9 cellular contexts compared by ENCODE assay signal in genomic region chr14:99395904-99396530, GRCh38.
A peak's percentile ranks its signal among the peaks of the same experiment; 100 is the strongest.
DNase-seq lines count a peak whose midpoint lies in the region; ATAC-seq lines count a peak whose summit lies in the region.
"Had no signal": no experiment of that assay in that cellular context is flagged by ENCODE, and none has a peak within 500 bp of the region (broad histone marks: within the 10 kb centered on the region; RNA-seq: fewer than 3 reads in every experiment).

No MANE protein-coding gene starts in this region.

- peak; percentile 60 for DNase-seq in A172 (ENCODE audit: low spot score)
- DNase-seq in MG63, result peak; percentile 66
- peak; percentile 64 for DNase-seq in activated CD4-positive, alpha-beta T cell treated with anti-CD3 and anti-CD28 coated beads for 48 hours
- DNase-seq in glomerular visceral epithelial cell (ENCODE audit: extremely low spot score), result peak; percentile 84
- DNase-seq in NCI-H1048 (lab: John Stamatoyannopoulos, UW), result no peak
- DNase-seq in NCI-H82 treated with DMSO at 0.1 percent for 48 hours (lab: John Stamatoyannopoulos, UW; ENCODE audit: unreplicated experiment), result no peak

- no peaks in the 10 kb centered on the region for H3K27me3 ChIP-seq in MG63
- H3K27me3 ChIP-seq: SJSA1 had no signal

- H3K36me3 ChIP-seq in MG63, result no peaks in the 10 kb centered on the region; the same call in 1 of the 2 replicates

- H3K4me3 ChIP-seq in MG63, result no peak overlapping the region
- H3K4me3 ChIP-seq: SJSA1 had no signal

- no peaks in the 10 kb centered on the region for H3K9me3 ChIP-seq in MG63
- H3K9me3 ChIP-seq: SJSA1 had no signal

- no peak for ATAC-seq in HG03342 (IDR thresholded peaks at IDR 0.05; ENCODE audit: unreplicated experiment)
- ATAC-seq in HG02798 (IDR thresholded peaks at IDR 0.05; ENCODE audit: poor library complexity, unreplicated experiment), result no peak

Comparison
In these comparisons a context has a peak if more than half of its experiments do, and no peak if none do; other contexts are left out.
1. DNase-seq: peak in A172 (single experiment), MG63 (single experiment), activated CD4-positive, alpha-beta T cell treated with anti-CD3 and anti-CD28 coated beads for 48 hours (single experiment) and glomerular visceral epithelial cell (single experiment); none in NCI-H1048 (single experiment) and NCI-H82 treated with DMSO at 0.1 percent for 48 hours (single experiment).